28 cellular contexts compared by ENCODE assay signal in genomic region chr16:88837806-88838205, GRCh38. TPM values are rescaled to one million over a fixed set of nuclear protein-coding genes. Genes with fewer than 3 reads are reported as not detected.
"Had no signal": no experiment of that assay in that cellular context is flagged by ENCODE, and none has a peak within 500 bp of the region (broad histone marks: within the 10 kb centered on the region; RNA-seq: fewer than 3 reads in every experiment).

No MANE protein-coding gene starts in this region.

- H3K27ac ChIP-seq: stomach, suprapubic skin, testis, thoracic aorta, thyroid gland, tibial artery, tibial nerve, transverse colon, upper lobe of left lung, upper lobe of right lung, uterus, vagina had no signal

- ATAC-seq: stimulated activated effector memory CD8-positive, alpha-beta T cell treated with anti-CD3 and anti-CD28 coated beads, Interleukin-12 subunit alpha, Interleukin-12 subunit beta, amount 100 ng/mL, for 72 hours; stimulated activated memory B cell treated with anti-CD40 and anti-IgM and Interleukin-4, amounts not matched to agents 10 μg/mL and 1 μg/mL and 100 μg/mL, for 72 hours; stimulated activated naive B cell treated with anti-CD40 and anti-IgM and Interleukin-4, amounts not matched to agents 10 μg/mL and 1 μg/mL and 100 μg/mL, for 72 hours; stimulated activated naive CD8-positive, alpha-beta T cell treated with anti-CD3 and anti-CD28 coated beads, Interleukin-15, amount 100 ng/mL, for 72 hours; stimulated activated naive CD8-positive, alpha-beta T cell treated with anti-CD3 and anti-CD28 coated beads, Interleukin-15, Interleukin-2, amounts not matched to agents 100 U/mL and 50 U/mL, for 24 hours; upper lobe of right lung had no signal

- H3K9me3 ChIP-seq: stomach, suprapubic skin, testis, thoracic aorta, thyroid gland, tibial artery, tibial nerve, transverse colon, upper lobe of left lung, upper lobe of right lung, uterus, vagina had no signal

- H3K27me3 ChIP-seq: stomach, suprapubic skin, testis, thyroid gland, tibial artery, tibial nerve, transverse colon, upper lobe of left lung, upper lobe of right lung, uterus, vagina had no signal

- H3K36me3 ChIP-seq: uterus had no signal

- FAIRE-seq: urothelium cell line had no signal

- H3K4me3 ChIP-seq: stomach, suprapubic skin, testis, thoracic aorta, thyroid gland, tibial artery, tibial nerve, transverse colon, upper lobe of left lung, upper lobe of right lung, uterus, vagina had no signal

- DNase-seq: stimulated activated CD4-positive, alpha-beta T cell treated with anti-CD3 and anti-CD28 coated beads, Interleukin-2, amount 100 ng/mL, for 48 hours; stimulated activated CD4-positive, alpha-beta T cell treated with anti-CD3 and anti-CD28 coated beads, Interleukin-4, amount 100 ng/mL, for 1 hour; stimulated activated CD4-positive, alpha-beta T cell treated with anti-CD3 and anti-CD28 coated beads, Interleukin-4, amount 100 ng/mL, for 24 hours; stimulated activated CD4-positive, alpha-beta T cell treated with anti-CD3 and anti-CD28 coated beads, Interleukin-4, amount 100 ng/mL, for 4 hours; stimulated activated CD8-positive, alpha-beta memory T cell treated with anti-CD3 and anti-CD28 coated beads, Interleukin-4, amount 100 ng/mL, for 48 hours; stimulated activated naive B cell treated with anti-CD40 and anti-IgM and Interleukin-4, amounts not matched to agents 10 μg/mL and 1 μg/mL and 100 μg/mL, for 72 hours; stimulated activated naive CD4-positive, alpha-beta T cell; stimulated activated naive CD4-positive, alpha-beta T cell treated with Interleukin-2 at 50 U/mL for 16 hours; stimulated activated naive CD8-positive, alpha-beta T cell treated with anti-CD3 and anti-CD28 coated beads, Interleukin-15, amount 100 ng/mL, for 72 hours; stimulated activated naive CD8-positive, alpha-beta T cell treated with anti-CD3 and anti-CD28 coated beads, Interleukin-15, Interleukin-2, amounts not matched to agents 100 U/mL and 50 U/mL, for 24 hours; stomach; substantia nigra; testis; thyroid gland; tibial artery; transverse colon; trophoblast cell; upper lobe of right lung; uterus had no signal

- H3K4me1 ChIP-seq: stomach, suprapubic skin, testis, thyroid gland, tibial artery, tibial nerve, transverse colon, upper lobe of left lung, upper lobe of right lung, uterus, vagina had no signal

RNA-seq across cellular contexts. Expression of gene PABPN1L, which starts 28.7 kb away (rescaled TPM):
- polyA plus RNA-seq: urinary bladder had no signal
